Comparison of ENCODE assay signal across 9 cellular contexts in genomic region chr3:81581966-81582599, GRCh38.
DNase-seq lines count a peak whose midpoint lies in the region; ATAC-seq, FAIRE-seq and TF ChIP-seq lines count a peak whose summit lies in the region.
"Had no signal": no experiment of that assay in that cellular context is flagged by ENCODE, and none has a peak within 500 bp of the region (broad histone marks: within the 10 kb centered on the region; RNA-seq: fewer than 3 reads in every experiment).

No MANE protein-coding gene starts in this region.

- H4K8ac ChIP-seq in neuronal stem cell (ENCODE audit: low read depth, low read length): no peak overlapping the region

- H2BK15ac ChIP-seq in neuronal stem cell (ENCODE audit: low read length): no peak overlapping the region

- H2BK120ac ChIP-seq in neuronal stem cell (ENCODE audit: low read depth, low read length): no peak overlapping the region

- no peak overlapping the region for H3K18ac ChIP-seq in neuronal stem cell (ENCODE audit: low read length)

- H3K27ac ChIP-seq in endothelial cell of umbilical vein (ENCODE audit: insufficient read depth, low read depth, low read length): no peak overlapping the region
- no peak overlapping the region for H3K27ac ChIP-seq in neuronal stem cell (replicated peaks; ENCODE audit: low read length)

- ATAC-seq in GM18520 (IDR thresholded peaks at IDR 0.05; ENCODE audit: unreplicated experiment) (peak; percentile 55), HG02981 (IDR thresholded peaks at IDR 0.05; ENCODE audit: unreplicated experiment) (peak; percentile 85)

- no peak overlapping the region for H2BK12ac ChIP-seq in neuronal stem cell (ENCODE audit: low read length)

- H3K9me3 ChIP-seq in endothelial cell of umbilical vein (replicated peaks; ENCODE audit: control insufficient read depth, insufficient read depth, low read length) (no peaks in the 10 kb centered on the region), neuronal stem cell (replicated peaks in 1 of 2; ENCODE audit: control insufficient read depth in 2 of 2, insufficient read depth in 1 of 2, low read depth in 1 of 2, low read length in 2 of 2) (no peaks in the 10 kb centered on the region)

- H4K20me1 ChIP-seq in endothelial cell of umbilical vein (replicated peaks; ENCODE audit: control insufficient read depth, extremely low read depth, insufficient read depth, low read length): no peaks in the 10 kb centered on the region

- WGBS in neuronal stem cell (ENCODE audit: extremely low coverage in 2 of 2, insufficient read length in 2 of 2, insufficient replicate concordance in 1 of 2), 2 donors: no CpG with 5 or more reads among the region's 5 CpGs

- peak; percentile 62 to 66 for TF ChIP-seq CTCF in endothelial cell of umbilical vein (IDR thresholded peaks at IDR 0.05; ENCODE audit: extremely low read depth in 1 of 2, insufficient read depth in 1 of 2, low read depth in 1 of 2, low read length in 2 of 2)

- H3K4me3 ChIP-seq in endothelial cell of umbilical vein (replicated peaks in 1 of 3; ENCODE audit: insufficient read depth in 1 of 3, low read depth in 1 of 3, low read length in 3 of 3) (no peak overlapping the region), neuronal stem cell (ENCODE audit: low read length in 2 of 2) (no peak overlapping the region)

- H3K4me2 ChIP-seq in endothelial cell of umbilical vein (ENCODE audit: insufficient read depth, low read length): no peak overlapping the region
- no peak overlapping the region for H3K4me2 ChIP-seq in neuronal stem cell (ENCODE audit: insufficient read depth, low read length, poor library complexity, severe bottlenecking)

- H3K4ac ChIP-seq in neuronal stem cell (ENCODE audit: low read length): no peak overlapping the region

- H3K9ac ChIP-seq in endothelial cell of umbilical vein (replicated peaks; ENCODE audit: extremely low read depth, insufficient read depth, low read length) (no peak overlapping the region), neuronal stem cell (ENCODE audit: low read depth, low read length, poor library complexity) (no peak overlapping the region)

- H3K79me1 ChIP-seq in neuronal stem cell (ENCODE audit: low read depth, low read length): no peaks in the 10 kb centered on the region

- H4K91ac ChIP-seq in neuronal stem cell (ENCODE audit: low read depth, low read length, poor library complexity): no peak overlapping the region

- intact Hi-C loops in endothelial cell of umbilical vein (cut with micrococcal nuclease): loop anchor here (1.0 to 5.0 kb wide), 4 partner anchors 61 to 550 kb away; no protein-coding TSS in a partner anchor

- BruUV-seq in endothelial cell of umbilical vein (replicated peaks; lab: Mats Ljungman, UMichigan): no TSS peak

- no peak for TF ChIP-seq POLR2A in endothelial cell of umbilical vein (IDR thresholded peaks at IDR 0.05; ENCODE audit: low read depth, low read length)

- H3K4me1 ChIP-seq in endothelial cell of umbilical vein (ENCODE audit: control insufficient read depth, extremely low read depth, insufficient read depth, low read length): no peaks in the 10 kb centered on the region
- H3K4me1 ChIP-seq in neuronal stem cell (ENCODE audit: control insufficient read depth in 2 of 2, insufficient read depth in 1 of 2, low read depth in 1 of 2, low read length in 2 of 2): peaks cover 0 to 6% of the 10 kb centered on the region in 2 donors

- H3K9me1 ChIP-seq in endothelial cell of umbilical vein (replicated peaks; ENCODE audit: control insufficient read depth, extremely low read depth, insufficient read depth, low read length): no peaks in the 10 kb centered on the region

- no peaks in the 10 kb centered on the region for H3K79me2 ChIP-seq in endothelial cell of umbilical vein (ENCODE audit: control insufficient read depth, insufficient read depth, low read length)

- H3K27me3 ChIP-seq in endothelial cell of umbilical vein (ENCODE audit: control insufficient read depth in 2 of 2, insufficient read depth in 2 of 2, low read length in 2 of 2): no peaks in the 10 kb centered on the region
- no peaks in the 10 kb centered on the region for H3K27me3 ChIP-seq in neuronal stem cell (ENCODE audit: control insufficient read depth in 3 of 3, insufficient read depth in 3 of 3, low read depth in 1 of 3, low read length in 3 of 3)

- peaks cover 0 to 4% of the 10 kb centered on the region in 2 experiments for H3K36me3 ChIP-seq in endothelial cell of umbilical vein (ENCODE audit: control insufficient read depth in 2 of 2, extremely low read depth in 1 of 2, insufficient read depth in 2 of 2, low read length in 2 of 2)
- peaks cover 0 to 4% of the 10 kb centered on the region in 2 donors for H3K36me3 ChIP-seq in neuronal stem cell (replicated peaks in 1 of 2; ENCODE audit: control insufficient read depth in 2 of 2, insufficient read depth in 2 of 2, low read length in 2 of 2)

- CTCF ChIA-PET in endothelial cell of umbilical vein (lab: Charles Lee): interaction anchor here (1.1 to 1.9 kb wide), 4 partner anchors 163 to 485 kb away, joined by 3 to 6 read pairs (median 3); no protein-coding TSS in a partner anchor

- H2AK5ac ChIP-seq in neuronal stem cell (ENCODE audit: low read depth, low read length): no peak overlapping the region

- no peak overlapping the region for H2AFZ ChIP-seq in endothelial cell of umbilical vein (ENCODE audit: low read depth, low read length)
- H2AFZ ChIP-seq in neuronal stem cell (ENCODE audit: low read length): peak overlapping the region; percentile 42

- POLR2A ChIA-PET in endothelial cell of umbilical vein (lab: Charles Lee): no interaction called here

- no peak overlapping the region for H3K14ac ChIP-seq in neuronal stem cell (ENCODE audit: low read length)

- no peak overlapping the region for H2BK5ac ChIP-seq in neuronal stem cell (ENCODE audit: low read length)

- dilution Hi-C loops in endothelial cell of umbilical vein (cut with MboI; ENCODE audit: extremely low pct_ligation_motif_present, low sequenced_read_pairs): no loop called here

- DNase-seq in NCI-H2107 treated with DMSO at 0.1 percent for 48 hours (lab: John Stamatoyannopoulos, UW; ENCODE audit: unreplicated experiment) (peak; percentile 44), NCI-H2107 (lab: John Stamatoyannopoulos, UW) (no peak), RCC 7860 (ENCODE audit: low spot score) (peak; percentile 8), endothelial cell of umbilical vein (ENCODE audit: low read depth, low spot score) (peak; percentile 50), neuronal stem cell (ENCODE audit: low spot score) (no peak), T-helper 9 cell (no peak)
- DNase-seq: activated naive CD8-positive, alpha-beta T cell treated with anti-CD3 and anti-CD28 coated beads, Interleukin-2, amount 10 ng/mL, durations not matched to agents 7 days and 5 days had no signal

- FAIRE-seq in RCC 7860 (lab: Jason Lieb, UNC): peak; percentile 26
- FAIRE-seq in endothelial cell of umbilical vein (lab: Jason Lieb, UNC): peak; percentile 24

- H3K23ac ChIP-seq in neuronal stem cell (ENCODE audit: low read depth, low read length, poor library complexity): no peak overlapping the region

TF ChIP-seq in endothelial cell of umbilical vein, 7 proteins besides CTCF, POLR2A, EP300 and RAD21:
- TF ChIP-seq EZH2 (IDR thresholded peaks at IDR 0.05; ENCODE audit: borderline replicate concordance, low read depth, low read length, severe bottlenecking) (no peak), GATA2 (IDR thresholded peaks at IDR 0.05; ENCODE audit: insufficient read depth, insufficient read length, low read depth, low read length) (no peak), POLR2AphosphoS5 (IDR thresholded peaks at IDR 0.05; ENCODE audit: insufficient read depth, low read depth, low read length) (no peak), FOS (IDR thresholded peaks at IDR 0.05; ENCODE audit: borderline replicate concordance, insufficient read depth, low read length) (no peak), MYC (IDR thresholded peaks at IDR 0.05; ENCODE audit: low read depth, low read length) (no peak), MAX (IDR thresholded peaks at IDR 0.05; ENCODE audit: insufficient read depth, insufficient read length) (no peak), JUN (IDR thresholded peaks at IDR 0.05; ENCODE audit: borderline replicate concordance, insufficient read depth, insufficient read length, low read depth) (no peak)

Comparison
In these comparisons a context has a peak if more than half of its experiments do, and no peak if none do; other contexts are left out.
1. DNase-seq: peak in NCI-H2107 treated with DMSO at 0.1 percent for 48 hours (single experiment), RCC 7860 (single experiment) and endothelial cell of umbilical vein (single experiment); none in NCI-H2107 (single experiment), neuronal stem cell (single experiment) and T-helper 9 cell (single experiment).